8 cellular contexts compared by ENCODE assay signal in genomic region chr1:15152318-15153183, GRCh38. TPM values are rescaled to one million over a fixed set of nuclear protein-coding genes. Genes with fewer than 3 reads are reported as not detected.
DNase-seq lines count a peak whose midpoint lies in the region; ATAC-seq and TF ChIP-seq lines count a peak whose summit lies in the region.

No MANE protein-coding gene starts in this region.

- peaks cover 47% of the 10 kb centered on the region for H3K27me3 ChIP-seq in DND-41 (ENCODE audit: insufficient read depth, low read length, poor library complexity)
- peaks cover 0 to 4% (median 0%) of the 10 kb centered on the region in 45 donors for H3K27me3 ChIP-seq in dorsolateral prefrontal cortex
- H3K27me3 ChIP-seq in layer of hippocampus (ENCODE audit: control insufficient read depth, insufficient read depth, low read length) = peaks cover 2% of the 10 kb centered on the region
- no peaks in the 10 kb centered on the region for H3K27me3 ChIP-seq in Karpas-422 (ENCODE audit: low read length)

- H3K4me2 ChIP-seq in DND-41 (ENCODE audit: insufficient read depth, low read length) = no peak overlapping the region
- H3K4me2 ChIP-seq in Karpas-422 (ENCODE audit: low read depth, low read length, poor library complexity, severe bottlenecking) = no peak overlapping the region

- H3K9ac ChIP-seq in DND-41 (ENCODE audit: low read depth, low read length) (no peak overlapping the region), Karpas-422 (ENCODE audit: low read length) (no peak overlapping the region)

- H3K4me1 ChIP-seq in DND-41 (ENCODE audit: insufficient read depth, low read length) = peaks cover 19% of the 10 kb centered on the region
- no peaks in the 10 kb centered on the region for H3K4me1 ChIP-seq in Karpas-422 (ENCODE audit: low read length)

- TF ChIP-seq CTCF in DND-41 (IDR thresholded peaks at IDR 0.05; ENCODE audit: borderline replicate concordance, extremely low read depth, low read length, poor library complexity, severe bottlenecking) = peak; percentile 20
- TF ChIP-seq CTCF in dorsolateral prefrontal cortex (IDR thresholded peaks at IDR 0.05 in 54 of 56, conservative IDR thresholded peaks at IDR 0.05 in 2 of 56; ENCODE audit: low read depth in 1 of 56, partially characterized antibody in 56 of 56) = peak; percentile 32 to 90 (median 72)

- H3K9me3 ChIP-seq in DND-41 (ENCODE audit: insufficient read depth, low read length, severe bottlenecking) (no peaks in the 10 kb centered on the region), Karpas-422 (ENCODE audit: low read length) (no peaks in the 10 kb centered on the region)

- intact Hi-C loops in dorsolateral prefrontal cortex (cut with DNase I) = loop anchor here (1.0 to 10.0 kb wide), 5 partner anchors 105 to 282 kb away; partner anchors contain the start of gene CTRC (in 1 of the 2)

- H3K4me3 ChIP-seq in DND-41 (ENCODE audit: low read depth in 1 of 2, low read length in 2 of 2) = no peak overlapping the region
- peak overlapping the region; percentile 52 to 89 (median 69) for H3K4me3 ChIP-seq in dorsolateral prefrontal cortex
- no peak overlapping the region for H3K4me3 ChIP-seq in Karpas-422 (ENCODE audit: low read length)

- ATAC-seq in DND-41 (ENCODE audit: insufficient read depth, low read depth) (no peak), HG03439 (IDR thresholded peaks at IDR 0.05; ENCODE audit: unreplicated experiment) (no peak)

- H3K79me2 ChIP-seq in DND-41 (ENCODE audit: insufficient read depth, low read length) (no peaks in the 10 kb centered on the region), Karpas-422 (ENCODE audit: low read length) (no peaks in the 10 kb centered on the region)

- DNase-seq in DND-41 (no peak), M059J (ENCODE audit: low read depth) (peak; percentile 88), SK-MEL-5 (ENCODE audit: low read depth, low spot score) (peak; percentile 87), dorsolateral prefrontal cortex (peak; percentile 58 to 86 (median 82)), smooth muscle cell of the brain vasculature (ENCODE audit: low read depth, low spot score) (peak; percentile 60), Karpas-422 (no peak)

- peaks cover 6% of the 10 kb centered on the region; the same call in 1 of the 2 replicates for H4K20me1 ChIP-seq in DND-41 (ENCODE audit: insufficient read depth, low read length)
- H4K20me1 ChIP-seq in Karpas-422 (ENCODE audit: insufficient read depth, low read depth, low read length) = no peaks in the 10 kb centered on the region

- in situ Hi-C loops in SK-MEL-5 (cut with HindIII; ENCODE audit: low pct_unique_long_range_greater_than_20kb, low sequenced_read_pairs) = no loop called here

- H2AFZ ChIP-seq in DND-41 (ENCODE audit: low read depth, low read length) = no peak overlapping the region
- no peak overlapping the region for H2AFZ ChIP-seq in Karpas-422 (ENCODE audit: low read length)

- no peak overlapping the region for H3K27ac ChIP-seq in DND-41 (ENCODE audit: low read length)
- peak overlapping the region in 52 of 59 donors; percentile 18 to 91 (median 77) for H3K27ac ChIP-seq in dorsolateral prefrontal cortex
- peak overlapping the region; percentile 69 for H3K27ac ChIP-seq in layer of hippocampus (ENCODE audit: low read depth, low read length)
- no peak overlapping the region for H3K27ac ChIP-seq in Karpas-422 (ENCODE audit: low read length)

- no peaks in the 10 kb centered on the region for H3K36me3 ChIP-seq in DND-41 (ENCODE audit: insufficient read depth, low read length)
- H3K36me3 ChIP-seq in Karpas-422 (ENCODE audit: insufficient read depth, low read length) = no peaks in the 10 kb centered on the region

- H3K9me2 ChIP-seq in Karpas-422 (replicated peaks; ENCODE audit: insufficient read depth, low read length) = no peaks in the 10 kb centered on the region

RNA-seq across cellular contexts. Expression of gene TMEM51, which starts 1.0 kb away (rescaled TPM):
- total RNA-seq in M059J (2014; rRNA removed; shearing (Covaris generic)) = 18.7 and 22.2 TPM in 2 replicates
- total RNA-seq in SK-MEL-5 (2014; rRNA removed; shearing (Covaris generic)) = 16.2 and 18.9 TPM in 2 replicates
- 28.7 and 37.1 TPM in 2 replicates for polyA plus RNA-seq in SK-MEL-5 (2015; cell fraction: cytosol; rRNA removed)
- 13.3 and 14.2 TPM in 2 replicates for polyA plus RNA-seq in SK-MEL-5 (2015; cell fraction: nucleus; rRNA removed)
- total RNA-seq in dorsolateral prefrontal cortex = 1 to 10 TPM; 1.6 to 8.6 (median 3.9) TPM
- not detected in 2 replicates for total RNA-seq in Karpas-422 (2014; rRNA removed; shearing (Covaris generic); ENCODE audit: low replicate concordance)

Comparison
In these comparisons a context has a peak if more than half of its experiments do, and no peak if none do; other contexts are left out.
1. DNase-seq: peak in M059J (single experiment), SK-MEL-5 (single experiment), dorsolateral prefrontal cortex (10 of 10) and smooth muscle cell of the brain vasculature (single experiment); none in DND-41 (single experiment) and Karpas-422 (single experiment).
2. H3K27ac ChIP-seq: peak in dorsolateral prefrontal cortex (52 of 59) and layer of hippocampus (single experiment); none in DND-41 (single experiment) and Karpas-422 (single experiment).
3. H3K4me3 ChIP-seq: peak in dorsolateral prefrontal cortex (59 of 59); none in DND-41 (0 of 2) and Karpas-422 (single experiment).